Comparison of ENCODE assay signal across 1 cellular context in genomic region chr2:20593072-20594034, GRCh38.
TF ChIP-seq lines count a peak whose summit lies in the region.

No MANE protein-coding gene starts in this region.

TF ChIP-seq in HepG2, 621 proteins besides CTCF, POLR2A, EP300 and RAD21 (continued from another document and continues in another):
- TF ChIP-seq TERF1 (CRISPR knock-in tag; IDR thresholded peaks at IDR 0.05) (no peak), HMG20A (CRISPR knock-in tag; IDR thresholded peaks at IDR 0.05; ENCODE audit: borderline replicate concordance) (peak; percentile 98), ZNF276 (CRISPR knock-in tag; IDR thresholded peaks at IDR 0.05; ENCODE audit: low read depth) (no peak), NFATC3 (CRISPR knock-in tag; IDR thresholded peaks at IDR 0.05) (peak; percentile 37; the same call in 1 of the 2 replicates), SRSF4 (IDR thresholded peaks at IDR 0.05; ENCODE audit: low read depth, low read length, poor library complexity, severe bottlenecking) (no peak), CEBPZ (IDR thresholded peaks at IDR 0.05; ENCODE audit: low read length) (no peak), KLF9 (CRISPR knock-in tag; IDR thresholded peaks at IDR 0.05; ENCODE audit: low read depth) (peak; percentile 76; the same call in 1 of the 2 replicates), KDM2A (CRISPR knock-in tag; IDR thresholded peaks at IDR 0.05; ENCODE audit: borderline replicate concordance, low read depth) (peak; percentile 66; the same call in 1 of the 2 replicates), ZNF740 (CRISPR knock-in tag; IDR thresholded peaks at IDR 0.05) (peak; percentile 40; the same call in 1 of the 2 replicates), POLR2G (IDR thresholded peaks at IDR 0.05; ENCODE audit: low read depth, low read length) (peak; percentile 43; the same call in 1 of the 2 replicates), ASH2L (IDR thresholded peaks at IDR 0.05; ENCODE audit: insufficient read length, low read depth, low read length) (peak; percentile 97), ZBTB4 (CRISPR knock-in tag; IDR thresholded peaks at IDR 0.05; ENCODE audit: borderline replicate concordance) (peak; percentile 100), KDM4B (CRISPR knock-in tag; IDR thresholded peaks at IDR 0.05) (peak; percentile 71), THAP8 (CRISPR knock-in tag; IDR thresholded peaks at IDR 0.05; ENCODE audit: borderline replicate concordance) (no peak; the same call in 1 of the 2 replicates), ZNF431 (CRISPR knock-in tag; IDR thresholded peaks at IDR 0.05; ENCODE audit: borderline replicate concordance, low read depth) (no peak; the same call in none of the 2 replicates), ATF1 (CRISPR knock-in tag; IDR thresholded peaks at IDR 0.05) (no peak), MAFG (CRISPR knock-in tag; IDR thresholded peaks at IDR 0.05) (peak; percentile 68; the same call in 1 of the 2 replicates), ZBTB1 (CRISPR knock-in tag; IDR thresholded peaks at IDR 0.05; ENCODE audit: borderline replicate concordance) (no peak; the same call in 1 of the 2 replicates), ZNF468 (CRISPR knock-in tag; IDR thresholded peaks at IDR 0.05) (0 out of 2 replicates have a peak, but pooled peaks have one; percentile 52), ZZZ3 (CRISPR knock-in tag; IDR thresholded peaks at IDR 0.05; ENCODE audit: borderline replicate concordance) (peak; percentile 95), U2AF2 (IDR thresholded peaks at IDR 0.05; ENCODE audit: low read depth, low read length) (peak; percentile 87; the same call in 1 of the 2 replicates), MXD1 (CRISPR knock-in tag; IDR thresholded peaks at IDR 0.05) (peak; percentile 41; the same call in 1 of the 2 replicates), ZNF232 (CRISPR knock-in tag; IDR thresholded peaks at IDR 0.05; ENCODE audit: borderline replicate concordance) (peak; percentile 69; the same call in 1 of the 2 replicates), SNAPC4 (CRISPR knock-in tag; IDR thresholded peaks at IDR 0.05) (peak; percentile 95), ELF3 (CRISPR knock-in tag; IDR thresholded peaks at IDR 0.05) (peak; percentile 90), PREB (CRISPR knock-in tag; IDR thresholded peaks at IDR 0.05) (no peak), ZFP82 (CRISPR knock-in tag; IDR thresholded peaks at IDR 0.05; ENCODE audit: borderline replicate concordance) (peak; percentile 89; the same call in 1 of the 2 replicates), ZFP36L1 (CRISPR knock-in tag; IDR thresholded peaks at IDR 0.05) (peak; percentile 95), RXRA (CRISPR knock-in tag; IDR thresholded peaks at IDR 0.05) (peak; percentile 100), EZH2 (conservative IDR thresholded peaks at IDR 0.05; ENCODE audit: low read depth, low read length) (no peak), ZBTB21 (CRISPR knock-in tag; IDR thresholded peaks at IDR 0.05) (peak; percentile 23), ZNF281 (CRISPR knock-in tag; IDR thresholded peaks at IDR 0.05; ENCODE audit: borderline replicate concordance) (peak; percentile 99), KLF6 (CRISPR knock-in tag; IDR thresholded peaks at IDR 0.05) (peak; percentile 96), PRPF4 (IDR thresholded peaks at IDR 0.05; ENCODE audit: low read depth, low read length, poor library complexity, severe bottlenecking) (peak; percentile 93), NFE2 (CRISPR knock-in tag; IDR thresholded peaks at IDR 0.05) (no peak), ZNF138 (CRISPR knock-in tag; IDR thresholded peaks at IDR 0.05; ENCODE audit: low read depth) (peak; percentile 93), HNRNPK (IDR thresholded peaks at IDR 0.05; ENCODE audit: low read depth, low read length, poor library complexity, severe bottlenecking) (no peak), TGIF2 (CRISPR knock-in tag; IDR thresholded peaks at IDR 0.05) (peak; percentile 95), ZNF660 (CRISPR knock-in tag; IDR thresholded peaks at IDR 0.05; ENCODE audit: borderline replicate concordance, low read depth) (0 out of 2 replicates have a peak, but pooled peaks have one; percentile 70)
